8 cellular contexts compared by ENCODE assay signal in genomic region chr3:4976109-4976508, GRCh38. TPM values are rescaled to one million over a fixed set of nuclear protein-coding genes. Genes with fewer than 3 reads are reported as not detected.
A peak's percentile ranks its signal among the peaks of the same experiment; 100 is the strongest.
DNase-seq lines count a peak whose midpoint lies in the region; ATAC-seq and TF ChIP-seq lines count a peak whose summit lies in the region.

No MANE protein-coding gene starts in this region.

- no peak overlapping the region for H3K4me2 ChIP-seq in hepatocyte

- CTCF ChIA-PET in activated naive CD4-positive, alpha-beta T cell treated with anti-CD3 and anti-CD28 coated beads for 36 hours (lab: Charles Lee): interaction anchor here (0.6 to 6.3 kb wide), 47 partner anchors 10 to 265 kb away, joined by 3 to 67 read pairs (median 6); no protein-coding TSS in a partner anchor

- no peaks in the 10 kb centered on the region for H3K36me3 ChIP-seq in hepatocyte (replicated peaks; ENCODE audit: insufficient read depth, low read depth)

- H3K27me3 ChIP-seq in hepatocyte: no peaks in the 10 kb centered on the region

- 60% methylated on average over 4 of the region's 4 CpGs for WGBS in hepatocyte (ENCODE audit: low lambda C conversion rate, missing lambda C conversion rate)

- H3K79me2 ChIP-seq in hepatocyte: peaks cover 5% of the 10 kb centered on the region

- no peak overlapping the region for H3K4me3 Mint-ChIP-seq in activated naive CD4-positive, alpha-beta T cell treated with anti-CD3 and anti-CD28 coated beads for 36 hours

- no peak overlapping the region for H3K4me3 ChIP-seq in hepatocyte

- no peaks in the 10 kb centered on the region for H3K9me2 ChIP-seq in hepatocyte (replicated peaks; ENCODE audit: insufficient read depth)

- no peaks in the 10 kb centered on the region for H3K9me3 Mint-ChIP-seq in activated naive CD4-positive, alpha-beta T cell treated with anti-CD3 and anti-CD28 coated beads for 36 hours

- TF ChIP-seq CTCF in hepatocyte (IDR thresholded peaks at IDR 0.05; ENCODE audit: poor library complexity): peak; percentile 57

- H3K27ac ChIP-seq in hepatocyte: no peak overlapping the region

- ATAC-seq in Right ventricle myocardium superior (ENCODE audit: poor library complexity) (no peak), Right ventricle myocardium inferior (no peak), HG03442 (IDR thresholded peaks at IDR 0.05; ENCODE audit: unreplicated experiment) (no peak), HG03378 (IDR thresholded peaks at IDR 0.05; ENCODE audit: unreplicated experiment) (no peak)

- H2AFZ ChIP-seq in hepatocyte: no peak overlapping the region

- no peaks in the 10 kb centered on the region for H4K20me1 ChIP-seq in hepatocyte (ENCODE audit: insufficient read depth, poor library complexity, severe bottlenecking)

- DNase-seq in Right ventricle myocardium superior (peak; percentile 67), Right ventricle myocardium inferior (ENCODE audit: missing footprints) (no peak), NCI-H774 (lab: John Stamatoyannopoulos, UW) (peak; percentile 62), hepatocyte (ENCODE audit: low spot score) (peak; percentile 72)
- DNase-seq in activated naive CD4-positive, alpha-beta T cell treated with anti-CD3 and anti-CD28 coated beads for 36 hours: peak; percentile 90
- peak; percentile 59 to 67 for DNase-seq in stimulated activated CD4-positive, alpha-beta T cell treated with anti-CD3 and anti-CD28 coated beads, Interleukin-2, amount 100 ng/mL, for 24 hours

- H3K4me1 Mint-ChIP-seq in activated naive CD4-positive, alpha-beta T cell treated with anti-CD3 and anti-CD28 coated beads for 36 hours (ENCODE audit: low read depth): peaks cover 33% of the 10 kb centered on the region

- no peaks in the 10 kb centered on the region for H3K9me3 ChIP-seq in hepatocyte (ENCODE audit: low read depth)

- intact Hi-C loops in Right ventricle myocardium superior (cut with DNase I): loop anchor here (5.0 kb wide), 1 partner anchor 254 kb away; no protein-coding TSS in a partner anchor
- intact Hi-C loops in Right ventricle myocardium inferior (cut with DNase I): loop anchor here (2.0 kb wide), 1 partner anchor 51 kb away; no protein-coding TSS in a partner anchor
- intact Hi-C loops in activated naive CD4-positive, alpha-beta T cell treated with anti-CD3 and anti-CD28 coated beads for 36 hours (cut with micrococcal nuclease): loop anchor here (1.0 to 10.0 kb wide), 8 partner anchors 68 to 551 kb away; no protein-coding TSS in a partner anchor

- H3K4me1 ChIP-seq in hepatocyte (ENCODE audit: insufficient read depth): peaks cover 8% of the 10 kb centered on the region

- H3K27ac Mint-ChIP-seq in activated naive CD4-positive, alpha-beta T cell treated with anti-CD3 and anti-CD28 coated beads for 36 hours: peak overlapping the region; percentile 98

- no peaks in the 10 kb centered on the region for H3K27me3 Mint-ChIP-seq in activated naive CD4-positive, alpha-beta T cell treated with anti-CD3 and anti-CD28 coated beads for 36 hours (ENCODE audit: low read depth)

- peaks cover 16% of the 10 kb centered on the region for H3K36me3 Mint-ChIP-seq in activated naive CD4-positive, alpha-beta T cell treated with anti-CD3 and anti-CD28 coated beads for 36 hours (ENCODE audit: low read depth)

RNA-seq across cellular contexts. Expression of gene BHLHE40, which starts 3.1 kb away (rescaled TPM):
- total RNA-seq in Right ventricle myocardium superior: 22.8 TPM
- 26.9 TPM for total RNA-seq in Right ventricle myocardium inferior
- total RNA-seq in activated naive CD4-positive, alpha-beta T cell treated with anti-CD3 and anti-CD28 coated beads for 36 hours: 10 to 100 TPM; 98.0 to 98.2 TPM
- 67.1 and 71.6 TPM in 2 replicates for total RNA-seq in hepatocyte
- 116 and 140 TPM in 2 replicates for polyA plus RNA-seq in hepatocyte
